1 cellular context compared by ENCODE assay signal in genomic region chr1:101257500-101258325, GRCh38.
TF ChIP-seq lines count a peak whose summit lies in the region.

No MANE protein-coding gene starts in this region.

TF ChIP-seq in K562, 482 proteins besides CTCF, POLR2A, EP300 and RAD21 (continued from another document and continues in another):
- TF ChIP-seq, protein P1, sequence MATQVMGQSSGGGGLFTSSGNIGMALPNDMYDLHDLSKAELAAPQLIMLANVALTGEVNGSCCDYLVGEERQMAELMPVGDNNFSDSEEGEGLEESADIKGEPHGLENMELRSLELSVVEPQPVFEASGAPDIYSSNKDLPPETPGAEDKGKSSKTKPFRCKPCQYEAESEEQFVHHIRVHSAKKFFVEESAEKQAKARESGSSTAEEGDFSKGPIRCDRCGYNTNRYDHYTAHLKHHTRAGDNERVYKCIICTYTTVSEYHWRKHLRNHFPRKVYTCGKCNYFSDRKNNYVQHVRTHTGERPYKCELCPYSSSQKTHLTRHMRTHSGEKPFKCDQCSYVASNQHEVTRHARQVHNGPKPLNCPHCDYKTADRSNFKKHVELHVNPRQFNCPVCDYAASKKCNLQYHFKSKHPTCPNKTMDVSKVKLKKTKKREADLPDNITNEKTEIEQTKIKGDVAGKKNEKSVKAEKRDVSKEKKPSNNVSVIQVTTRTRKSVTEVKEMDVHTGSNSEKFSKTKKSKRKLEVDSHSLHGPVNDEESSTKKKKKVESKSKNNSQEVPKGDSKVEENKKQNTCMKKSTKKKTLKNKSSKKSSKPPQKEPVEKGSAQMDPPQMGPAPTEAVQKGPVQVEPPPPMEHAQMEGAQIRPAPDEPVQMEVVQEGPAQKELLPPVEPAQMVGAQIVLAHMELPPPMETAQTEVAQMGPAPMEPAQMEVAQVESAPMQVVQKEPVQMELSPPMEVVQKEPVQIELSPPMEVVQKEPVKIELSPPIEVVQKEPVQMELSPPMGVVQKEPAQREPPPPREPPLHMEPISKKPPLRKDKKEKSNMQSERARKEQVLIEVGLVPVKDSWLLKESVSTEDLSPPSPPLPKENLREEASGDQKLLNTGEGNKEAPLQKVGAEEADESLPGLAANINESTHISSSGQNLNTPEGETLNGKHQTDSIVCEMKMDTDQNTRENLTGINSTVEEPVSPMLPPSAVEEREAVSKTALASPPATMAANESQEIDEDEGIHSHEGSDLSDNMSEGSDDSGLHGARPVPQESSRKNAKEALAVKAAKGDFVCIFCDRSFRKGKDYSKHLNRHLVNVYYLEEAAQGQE (CRISPR knock-in tag; IDR thresholded peaks at IDR 0.05; ENCODE audit: low read depth) = no peak
- no peak for TF ChIP-seq TARDBP (IDR thresholded peaks at IDR 0.05)
- no peak for TF ChIP-seq ZNF124 (CRISPR knock-in tag; IDR thresholded peaks at IDR 0.05)
- TF ChIP-seq MBD1 (CRISPR knock-in tag; IDR thresholded peaks at IDR 0.05) = no peak
- no peak for TF ChIP-seq CEBPG (CRISPR knock-in tag; IDR thresholded peaks at IDR 0.05)
- TF ChIP-seq CEBPG (tag; conservative IDR thresholded peaks at IDR 0.05 in 1 of 2, IDR thresholded peaks at IDR 0.05 in 1 of 2) = no peak
- TF ChIP-seq, protein P2, sequence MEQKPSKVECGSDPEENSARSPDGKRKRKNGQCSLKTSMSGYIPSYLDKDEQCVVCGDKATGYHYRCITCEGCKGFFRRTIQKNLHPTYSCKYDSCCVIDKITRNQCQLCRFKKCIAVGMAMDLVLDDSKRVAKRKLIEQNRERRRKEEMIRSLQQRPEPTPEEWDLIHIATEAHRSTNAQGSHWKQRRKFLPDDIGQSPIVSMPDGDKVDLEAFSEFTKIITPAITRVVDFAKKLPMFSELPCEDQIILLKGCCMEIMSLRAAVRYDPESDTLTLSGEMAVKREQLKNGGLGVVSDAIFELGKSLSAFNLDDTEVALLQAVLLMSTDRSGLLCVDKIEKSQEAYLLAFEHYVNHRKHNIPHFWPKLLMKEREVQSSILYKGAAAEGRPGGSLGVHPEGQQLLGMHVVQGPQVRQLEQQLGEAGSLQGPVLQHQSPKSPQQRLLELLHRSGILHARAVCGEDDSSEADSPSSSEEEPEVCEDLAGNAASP (IDR thresholded peaks at IDR 0.05) = no peak
- no peak for TF ChIP-seq SUPT5H (IDR thresholded peaks at IDR 0.05)
- TF ChIP-seq TAF9B (IDR thresholded peaks at IDR 0.05; ENCODE audit: partially characterized antibody) = no peak
- peak; percentile 34 for TF ChIP-seq NEUROD1 (IDR thresholded peaks at IDR 0.05; ENCODE audit: borderline replicate concordance, low read depth, low read length, partially characterized antibody)
- TF ChIP-seq, protein P3, sequence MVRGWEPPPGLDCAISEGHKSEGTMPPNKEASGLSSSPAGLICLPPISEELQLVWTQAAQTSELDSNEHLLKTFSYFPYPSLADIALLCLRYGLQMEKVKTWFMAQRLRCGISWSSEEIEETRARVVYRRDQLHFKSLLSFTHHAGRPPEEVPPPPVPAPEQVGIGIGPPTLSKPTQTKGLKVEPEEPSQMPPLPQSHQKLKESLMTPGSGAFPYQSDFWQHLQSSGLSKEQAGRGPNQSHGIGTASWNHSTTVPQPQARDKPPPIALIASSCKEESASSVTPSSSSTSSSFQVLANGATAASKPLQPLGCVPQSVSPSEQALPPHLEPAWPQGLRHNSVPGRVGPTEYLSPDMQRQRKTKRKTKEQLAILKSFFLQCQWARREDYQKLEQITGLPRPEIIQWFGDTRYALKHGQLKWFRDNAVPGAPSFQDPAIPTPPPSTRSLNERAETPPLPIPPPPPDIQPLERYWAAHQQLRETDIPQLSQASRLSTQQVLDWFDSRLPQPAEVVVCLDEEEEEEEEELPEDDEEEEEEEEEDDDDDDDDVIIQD (CRISPR knock-in tag; IDR thresholded peaks at IDR 0.05) = no peak
- TF ChIP-seq ILF3 (IDR thresholded peaks at IDR 0.05; ENCODE audit: borderline replicate concordance) = no peak
- no peak for TF ChIP-seq GABPB1 (CRISPR knock-in tag; IDR thresholded peaks at IDR 0.05)
- TF ChIP-seq NUFIP1 (IDR thresholded peaks at IDR 0.05; ENCODE audit: partially characterized antibody) = no peak
- TF ChIP-seq DACH1 (IDR thresholded peaks at IDR 0.05; ENCODE audit: partially characterized antibody) = no peak
- no peak for TF ChIP-seq ZNF140 (CRISPR knock-in tag; IDR thresholded peaks at IDR 0.05)
- TF ChIP-seq, protein P4, sequence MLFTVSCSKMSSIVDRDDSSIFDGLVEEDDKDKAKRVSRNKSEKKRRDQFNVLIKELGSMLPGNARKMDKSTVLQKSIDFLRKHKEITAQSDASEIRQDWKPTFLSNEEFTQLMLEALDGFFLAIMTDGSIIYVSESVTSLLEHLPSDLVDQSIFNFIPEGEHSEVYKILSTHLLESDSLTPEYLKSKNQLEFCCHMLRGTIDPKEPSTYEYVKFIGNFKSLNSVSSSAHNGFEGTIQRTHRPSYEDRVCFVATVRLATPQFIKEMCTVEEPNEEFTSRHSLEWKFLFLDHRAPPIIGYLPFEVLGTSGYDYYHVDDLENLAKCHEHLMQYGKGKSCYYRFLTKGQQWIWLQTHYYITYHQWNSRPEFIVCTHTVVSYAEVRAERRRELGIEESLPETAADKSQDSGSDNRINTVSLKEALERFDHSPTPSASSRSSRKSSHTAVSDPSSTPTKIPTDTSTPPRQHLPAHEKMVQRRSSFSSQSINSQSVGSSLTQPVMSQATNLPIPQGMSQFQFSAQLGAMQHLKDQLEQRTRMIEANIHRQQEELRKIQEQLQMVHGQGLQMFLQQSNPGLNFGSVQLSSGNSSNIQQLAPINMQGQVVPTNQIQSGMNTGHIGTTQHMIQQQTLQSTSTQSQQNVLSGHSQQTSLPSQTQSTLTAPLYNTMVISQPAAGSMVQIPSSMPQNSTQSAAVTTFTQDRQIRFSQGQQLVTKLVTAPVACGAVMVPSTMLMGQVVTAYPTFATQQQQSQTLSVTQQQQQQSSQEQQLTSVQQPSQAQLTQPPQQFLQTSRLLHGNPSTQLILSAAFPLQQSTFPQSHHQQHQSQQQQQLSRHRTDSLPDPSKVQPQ (CRISPR knock-in tag; IDR thresholded peaks at IDR 0.05; ENCODE audit: borderline replicate concordance) = no peak
- no peak for TF ChIP-seq FOXA1 (IDR thresholded peaks at IDR 0.05; ENCODE audit: borderline replicate concordance)
- TF ChIP-seq ETV5 (CRISPR knock-in tag; IDR thresholded peaks at IDR 0.05; ENCODE audit: low read depth) = no peak
- no peak for TF ChIP-seq TBP (optimal IDR thresholded peaks at IDR 0.05; ENCODE audit: low read depth, low read length)
- peak; percentile 96 for TF ChIP-seq TCF7 (IDR thresholded peaks at IDR 0.05; ENCODE audit: borderline replicate concordance)
- TF ChIP-seq PHF21A (IDR thresholded peaks at IDR 0.05; ENCODE audit: borderline replicate concordance, low read depth) = no peak
- TF ChIP-seq KAT8 (IDR thresholded peaks at IDR 0.05; ENCODE audit: low read depth) = no peak
- no peak for TF ChIP-seq TCF7L2 (IDR thresholded peaks at IDR 0.05; ENCODE audit: low read depth, low read length)
- TF ChIP-seq ETS1 (conservative IDR thresholded peaks at IDR 0.05; ENCODE audit: control insufficient read depth, low read depth, low read length) = no peak
- TF ChIP-seq USF1 (CRISPR knock-in tag; IDR thresholded peaks at IDR 0.05) = no peak
- no peak for TF ChIP-seq ZNF696 (CRISPR knock-in tag; conservative IDR thresholded peaks at IDR 0.05)
- no peak for TF ChIP-seq ZNF561 (CRISPR knock-in tag; conservative IDR thresholded peaks at IDR 0.05)
- TF ChIP-seq ETS2 (tag; IDR thresholded peaks at IDR 0.05; ENCODE audit: borderline replicate concordance, poor library complexity, severe bottlenecking) = no peak
- no peak for TF ChIP-seq HDAC6 (IDR thresholded peaks at IDR 0.05; ENCODE audit: low read depth, low read length)
- no peak for TF ChIP-seq ZNF583 (CRISPR knock-in tag; IDR thresholded peaks at IDR 0.05)
- TF ChIP-seq JUND (IDR thresholded peaks at IDR 0.05; ENCODE audit: borderline replicate concordance, low read depth, low read length) = peak; percentile 25; the same call in 1 of the 2 replicates
- TF ChIP-seq JUND (tag; IDR thresholded peaks at IDR 0.05; ENCODE audit: borderline replicate concordance, low read depth, low read length) = peak; percentile 27; the same call in 1 of the 3 replicates
- TF ChIP-seq, protein P5, sequence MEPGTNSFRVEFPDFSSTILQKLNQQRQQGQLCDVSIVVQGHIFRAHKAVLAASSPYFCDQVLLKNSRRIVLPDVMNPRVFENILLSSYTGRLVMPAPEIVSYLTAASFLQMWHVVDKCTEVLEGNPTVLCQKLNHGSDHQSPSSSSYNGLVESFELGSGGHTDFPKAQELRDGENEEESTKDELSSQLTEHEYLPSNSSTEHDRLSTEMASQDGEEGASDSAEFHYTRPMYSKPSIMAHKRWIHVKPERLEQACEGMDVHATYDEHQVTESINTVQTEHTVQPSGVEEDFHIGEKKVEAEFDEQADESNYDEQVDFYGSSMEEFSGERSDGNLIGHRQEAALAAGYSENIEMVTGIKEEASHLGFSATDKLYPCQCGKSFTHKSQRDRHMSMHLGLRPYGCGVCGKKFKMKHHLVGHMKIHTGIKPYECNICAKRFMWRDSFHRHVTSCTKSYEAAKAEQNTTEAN (CRISPR knock-in tag; IDR thresholded peaks at IDR 0.05) = no peak
- TF ChIP-seq ZSCAN29 (IDR thresholded peaks at IDR 0.05) = peak; percentile 78
- no peak for TF ChIP-seq ATF1 (CRISPR knock-in tag; IDR thresholded peaks at IDR 0.05)
- no peak for TF ChIP-seq ATF1 (tag; IDR thresholded peaks at IDR 0.05)
- TF ChIP-seq PRDM10 (IDR thresholded peaks at IDR 0.05; ENCODE audit: partially characterized antibody) = peak; percentile 90
- TF ChIP-seq LEF1 (IDR thresholded peaks at IDR 0.05) = peak; percentile 94
- TF ChIP-seq CC2D1A (IDR thresholded peaks at IDR 0.05) = no peak
- TF ChIP-seq ZNF280A (IDR thresholded peaks at IDR 0.05; ENCODE audit: low read depth, partially characterized antibody) = no peak
- no peak for TF ChIP-seq MAFG (tag; conservative IDR thresholded peaks at IDR 0.05)
- TF ChIP-seq BRD9 (IDR thresholded peaks at IDR 0.05; ENCODE audit: low read depth, partially characterized antibody) = no peak
- no peak for TF ChIP-seq BRF1 (IDR thresholded peaks at IDR 0.05; ENCODE audit: borderline replicate concordance, extremely low read depth, insufficient read length)
- no peak for TF ChIP-seq ZNF134 (CRISPR knock-in tag; conservative IDR thresholded peaks at IDR 0.05)
- no peak for TF ChIP-seq KDM2B (CRISPR knock-in tag; IDR thresholded peaks at IDR 0.05)
- no peak for TF ChIP-seq NFATC3 (IDR thresholded peaks at IDR 0.05)
- TF ChIP-seq PHTF2 (CRISPR knock-in tag; IDR thresholded peaks at IDR 0.05) = no peak
- TF ChIP-seq SRF (CRISPR knock-in tag; IDR thresholded peaks at IDR 0.05) = no peak
